ENCODE assay signal across 18 cellular contexts in genomic region chr6:109496036-109496761, GRCh38. TPM values are rescaled to one million over a fixed set of nuclear protein-coding genes. Genes with fewer than 3 reads are reported as not detected.
DNase-seq lines count a peak whose midpoint lies in the region; ATAC-seq, FAIRE-seq and TF ChIP-seq lines count a peak whose summit lies in the region.
"Had no signal": no experiment of that assay in that cellular context is flagged by ENCODE, and none has a peak within 500 bp of the region (broad histone marks: within the 10 kb centered on the region; RNA-seq: fewer than 3 reads in every experiment).

No MANE protein-coding gene starts in this region.

- H3K27me3 Mint-ChIP-seq in activated naive CD4-positive, alpha-beta T cell treated with anti-CD3 and anti-CD28 coated beads, Interleukin-2, amount 10 ng/mL, durations not matched to agents 7 days and 5 days, result peaks cover 12% of the 10 kb centered on the region

- intact Hi-C loops in sciatic nerve (cut with DNase I) (no loop called here), A673 (cut with micrococcal nuclease; ENCODE audit: unreplicated experiment) (no loop called here)

- TF ChIP-seq CTCF in A673 (conservative IDR thresholded peaks at IDR 0.05; ENCODE audit: low read depth, low read length), result no peak

- BruUV-seq in A673 (replicated peaks; lab: Mats Ljungman, UMichigan), result no TSS peak

- H3K27ac ChIP-seq in substantia nigra (ENCODE audit: low read depth, low read length, poor library complexity, severe bottlenecking), result no peak overlapping the region
- H3K27ac ChIP-seq in A673 (ENCODE audit: low read depth, low read length, poor library complexity, severe bottlenecking), result no peak overlapping the region
- H3K27ac ChIP-seq: PC-9 had no signal

- no peaks in the 10 kb centered on the region for H3K36me3 ChIP-seq in A673 (ENCODE audit: insufficient read depth, low read length, poor library complexity, severe bottlenecking)

- H3K9me3 ChIP-seq in A673 (ENCODE audit: low read depth, low read length, poor library complexity, severe bottlenecking), result no peaks in the 10 kb centered on the region

- peak overlapping the region; percentile 3 for H3K27ac Mint-ChIP-seq in activated naive CD4-positive, alpha-beta T cell treated with anti-CD3 and anti-CD28 coated beads, Interleukin-2, amount 10 ng/mL, durations not matched to agents 7 days and 5 days
- H3K27ac Mint-ChIP-seq: CD14-positive monocyte, HFFc6 had no signal

- POLR2A ChIA-PET in A673 (lab: Charles Lee; ENCODE audit: low non-redundant PET), result no interaction called here

- peak; percentile 72 for FAIRE-seq in endometrium (lab: Jason Lieb, UNC)
- FAIRE-seq: A204.1 had no signal

- H3K36me3 Mint-ChIP-seq in activated naive CD4-positive, alpha-beta T cell treated with anti-CD3 and anti-CD28 coated beads, Interleukin-2, amount 10 ng/mL, durations not matched to agents 7 days and 5 days, result no peaks in the 10 kb centered on the region
- H3K36me3 Mint-ChIP-seq: CD14-positive monocyte had no signal

- no peaks in the 10 kb centered on the region for H3K27me3 ChIP-seq in A673 (replicated peaks; ENCODE audit: insufficient read depth, low read depth, low read length, poor library complexity)

- DNase-seq in activated naive CD4-positive, alpha-beta T cell treated with anti-CD3 and anti-CD28 coated beads, Interleukin-2, amount 10 ng/mL, durations not matched to agents 7 days and 5 days, result peak; percentile 33
- DNase-seq in activated naive CD4-positive, alpha-beta T cell (lab: John Stamatoyannopoulos, UW), result no peak
- DNase-seq in sciatic nerve (ENCODE audit: low spot score) (no peak), substantia nigra (lab: John Stamatoyannopoulos, UW) (no peak), A673 (ENCODE audit: low spot score) (no peak)
- DNase-seq in stimulated activated CD4-positive, alpha-beta T cell treated with anti-CD3 and anti-CD28 coated beads, Interleukin-15, amount 100 ng/mL, for 24 hours, result no peak
- DNase-seq: AML-193, HFFc6, KG1, NCI-H1417 treated with DMSO at 0.1 percent for 48 hours, NCI-H1930, NCI-H510A, NCI-H82, PC-9 had no signal

- H3K9me3 Mint-ChIP-seq in activated naive CD4-positive, alpha-beta T cell treated with anti-CD3 and anti-CD28 coated beads, Interleukin-2, amount 10 ng/mL, durations not matched to agents 7 days and 5 days, result no peaks in the 10 kb centered on the region
- H3K9me3 Mint-ChIP-seq: HFFc6 had no signal

- H3K4me3 ChIP-seq in A673 (ENCODE audit: low read depth, low read length, poor library complexity, severe bottlenecking), result no peak overlapping the region
- H3K4me3 ChIP-seq: PC-9 had no signal

- H3K4me1 Mint-ChIP-seq in activated naive CD4-positive, alpha-beta T cell treated with anti-CD3 and anti-CD28 coated beads, Interleukin-2, amount 10 ng/mL, durations not matched to agents 7 days and 5 days, result peaks cover 28% of the 10 kb centered on the region

- CTCF ChIA-PET in activated naive CD4-positive, alpha-beta T cell treated with anti-CD3 and anti-CD28 coated beads, Interleukin-2, amount 10 ng/mL, durations not matched to agents 7 days and 5 days (lab: Charles Lee), result interaction anchor here (1.5 kb wide), 1 partner anchor 544 kb away, joined by 5 read pairs; no protein-coding TSS in a partner anchor
- CTCF ChIA-PET in A673 (lab: Charles Lee), result interaction anchor here (0.6 to 0.7 kb wide), 2 partner anchors 208 to 420 kb away, joined by 3 to 6 read pairs; no protein-coding TSS in a partner anchor

- ATAC-seq in SK-N-SH treated with all-trans-retinoic acid at 6 μM for 48 hours, result peak; percentile 61
- peak; percentile 72 for ATAC-seq in sciatic nerve

- peaks cover 4% of the 10 kb centered on the region for H3K4me1 ChIP-seq in A673 (ENCODE audit: insufficient read depth, low read length, poor library complexity, severe bottlenecking)

- H3K4me3 Mint-ChIP-seq in activated naive CD4-positive, alpha-beta T cell treated with anti-CD3 and anti-CD28 coated beads, Interleukin-2, amount 10 ng/mL, durations not matched to agents 7 days and 5 days, result no peak overlapping the region
- H3K4me3 Mint-ChIP-seq: CD14-positive monocyte, HFFc6 had no signal

TF ChIP-seq in SK-N-SH treated with all-trans-retinoic acid at 6 μM for 48 hours, 23 proteins besides CTCF, POLR2A, EP300 and RAD21:
- TF ChIP-seq PATZ1 (CRISPR knock-in tag; IDR thresholded peaks at IDR 0.05; ENCODE audit: borderline replicate concordance) (no peak), TCF4 (CRISPR knock-in tag; IDR thresholded peaks at IDR 0.05; ENCODE audit: borderline replicate concordance) (no peak), ZFP3 (CRISPR knock-in tag; IDR thresholded peaks at IDR 0.05) (no peak), BACH2 (CRISPR knock-in tag; IDR thresholded peaks at IDR 0.05; ENCODE audit: borderline replicate concordance) (no peak), TSHZ2 (CRISPR knock-in tag; IDR thresholded peaks at IDR 0.05) (no peak), ARNTL (CRISPR knock-in tag; IDR thresholded peaks at IDR 0.05; ENCODE audit: borderline replicate concordance, low read depth) (no peak), ZC3H10 (CRISPR knock-in tag; IDR thresholded peaks at IDR 0.05) (no peak), CREB5 (CRISPR knock-in tag; IDR thresholded peaks at IDR 0.05; ENCODE audit: low read depth) (no peak), ZNF70 (CRISPR knock-in tag; IDR thresholded peaks at IDR 0.05) (no peak), PPARA (CRISPR knock-in tag; IDR thresholded peaks at IDR 0.05; ENCODE audit: borderline replicate concordance) (no peak), OSR1 (CRISPR knock-in tag; IDR thresholded peaks at IDR 0.05) (no peak), ZFP30 (CRISPR knock-in tag; IDR thresholded peaks at IDR 0.05) (no peak), ZNF8 (CRISPR knock-in tag; IDR thresholded peaks at IDR 0.05) (no peak), ISL1 (CRISPR knock-in tag; IDR thresholded peaks at IDR 0.05) (no peak)
TF ChIP-seq in SK-N-SH treated with all-trans-retinoic acid at 6 μM for 48 hours: peak in this region for 0.

RNA-seq across cellular contexts. Expression of gene ZBTB24, which starts 13.2 kb away (rescaled TPM):
- total RNA-seq in sciatic nerve, result 9.9 TPM
- 12.9 and 15.5 TPM in 2 replicates for total RNA-seq in A673 (2021)

RNA-seq across cellular contexts. Expression of gene MICAL1, which starts 40.6 kb away (rescaled TPM):
- total RNA-seq in sciatic nerve, result 53.9 TPM
- total RNA-seq in A673 (2021), result 4.8 and 8.1 TPM in 2 replicates

RNA-seq across cellular contexts. Expression of gene SMPD2, which starts 55.7 kb away (rescaled TPM):
- total RNA-seq in sciatic nerve, result 11.7 TPM
- 8.6 and 11.6 TPM in 2 replicates for total RNA-seq in A673 (2021)

RNA-seq across cellular contexts. Expression of gene PPIL6, which starts 55.8 kb away (rescaled TPM):
- total RNA-seq in sciatic nerve (7.1 TPM), A673 (2021) (1.8 and 2.6 TPM in 2 replicates)
